Comparison of ENCODE assay signal across 20 cellular contexts in genomic region chr2:29050591-29050990, GRCh38. TPM values are rescaled to one million over a fixed set of nuclear protein-coding genes. Genes with fewer than 3 reads are reported as not detected.
DNase-seq lines count a peak whose midpoint lies in the region; ATAC-seq and TF ChIP-seq lines count a peak whose summit lies in the region.
"Had no signal": no experiment of that assay in that cellular context is flagged by ENCODE, and none has a peak within 500 bp of the region (broad histone marks: within the 10 kb centered on the region; RNA-seq: fewer than 3 reads in every experiment).

No MANE protein-coding gene starts in this region.

- H3K27me3 Mint-ChIP-seq in glutamatergic neuron (ENCODE audit: unreplicated experiment): peaks cover 4% of the 10 kb centered on the region

- no peaks in the 10 kb centered on the region for H3K36me3 ChIP-seq in smooth muscle cell (ENCODE audit: low read depth)
- H3K36me3 ChIP-seq in brain microvascular endothelial cell (replicated peaks): no peaks in the 10 kb centered on the region

- peaks cover 14% of the 10 kb centered on the region for H3K4me1 Mint-ChIP-seq in glutamatergic neuron (ENCODE audit: low read depth, unreplicated experiment)

- no peaks in the 10 kb centered on the region for H3K79me2 ChIP-seq in smooth muscle cell (ENCODE audit: low read depth)

- H3F3A ChIP-seq in smooth muscle cell (ENCODE audit: low read depth): peaks cover 7% of the 10 kb centered on the region

- H3K27ac Mint-ChIP-seq in glutamatergic neuron (ENCODE audit: unreplicated experiment): peak overlapping the region; percentile 89

- in situ Hi-C loops in brain microvascular endothelial cell (cut with HindIII; ENCODE audit: low pct_ligation_motif_present, low sequenced_read_pairs): no loop called here

- no peaks in the 10 kb centered on the region for H3K27me3 ChIP-seq in smooth muscle cell (ENCODE audit: low read depth)
- no peaks in the 10 kb centered on the region for H3K27me3 ChIP-seq in brain microvascular endothelial cell (replicated peaks)

- H3K4me3 ChIP-seq in smooth muscle cell (no peak overlapping the region), brain microvascular endothelial cell (ENCODE audit: low read depth, low read length) (no peak overlapping the region)
- H3K4me3 ChIP-seq: PC-9 had no signal

- DNase-seq in DMS153 (lab: John Stamatoyannopoulos, UW) (peak; percentile 27), DMS153 treated with DMSO at 0.1 percent for 48 hours (lab: John Stamatoyannopoulos, UW; ENCODE audit: unreplicated experiment) (no peak), NCI-H524 (lab: John Stamatoyannopoulos, UW) (peak; percentile 86 to 92), glutamatergic neuron (peak; percentile 74), smooth muscle cell (lab: John Stamatoyannopoulos, UW; ENCODE audit: unreplicated experiment) (no peak), brain microvascular endothelial cell (no peak)
- DNase-seq in stimulated activated CD4-positive, alpha-beta T cell treated with anti-CD3 and anti-CD28 coated beads, Interleukin-2, amount 100 ng/mL, for 48 hours: no peak
- DNase-seq: C1 segment of cervical spinal cord, COR-L47, GOT3, KBM-7, NCI-H2227 treated with DMSO at 0.1 percent for 48 hours, NCI-H526 treated with DMSO at 0.1 percent for 48 hours, PC-9, SK-N-SH had no signal

- peak overlapping the region; percentile 19 for H2AFZ ChIP-seq in smooth muscle cell (ENCODE audit: low read depth)
- H2AFZ ChIP-seq: PC-9 had no signal

- H3K9ac ChIP-seq in smooth muscle cell (ENCODE audit: low read depth): no peak overlapping the region
- H3K9ac ChIP-seq: SK-N-SH had no signal

- no peaks in the 10 kb centered on the region for H4K20me1 ChIP-seq in smooth muscle cell (ENCODE audit: low read depth)

- no peak for TF ChIP-seq CTCF in glutamatergic neuron (IDR thresholded peaks at IDR 0.05; ENCODE audit: partially characterized antibody, unreplicated experiment)
- no peak for TF ChIP-seq CTCF in smooth muscle cell (IDR thresholded peaks at IDR 0.05; ENCODE audit: borderline replicate concordance, insufficient read depth, poor library complexity, severe bottlenecking)
- TF ChIP-seq CTCF in brain microvascular endothelial cell (IDR thresholded peaks at IDR 0.05; ENCODE audit: low read depth, low read length, missing control alignments): no peak

- H3K27ac ChIP-seq in smooth muscle cell (ENCODE audit: low read depth): no peak overlapping the region
- H3K27ac ChIP-seq in brain microvascular endothelial cell: no peak overlapping the region
- H3K27ac ChIP-seq: 22Rv1, HL-60, PC-9 had no signal

- H3K4me2 ChIP-seq in smooth muscle cell: no peak overlapping the region
- H3K4me2 ChIP-seq: PC-9, SK-N-SH had no signal

- peaks cover 3% of the 10 kb centered on the region for H3K9me3 Mint-ChIP-seq in glutamatergic neuron (ENCODE audit: unreplicated experiment)

- no peaks in the 10 kb centered on the region for H3K36me3 Mint-ChIP-seq in glutamatergic neuron (ENCODE audit: unreplicated experiment)

- H3K9me3 ChIP-seq in smooth muscle cell (replicated peaks; ENCODE audit: low read depth): no peaks in the 10 kb centered on the region
- H3K9me3 ChIP-seq: SK-N-SH had no signal

- peaks cover 7% of the 10 kb centered on the region for H3K4me1 ChIP-seq in smooth muscle cell (ENCODE audit: low read depth)

- 30% methylated on average over 8 of the region's 8 CpGs for WGBS in smooth muscle cell (ENCODE audit: low lambda C conversion rate)

- H3K4me3 Mint-ChIP-seq in glutamatergic neuron (ENCODE audit: unreplicated experiment): no peak overlapping the region

- ATAC-seq in GM21515 (IDR thresholded peaks at IDR 0.05; ENCODE audit: unreplicated experiment): no peak

RNA-seq across cellular contexts. Expression of gene PCARE, which starts 23.7 kb away (rescaled TPM):
- 0.66 TPM for total RNA-seq in glutamatergic neuron (ENCODE audit: unreplicated experiment)
- not detected in 2 replicates for total RNA-seq in smooth muscle cell
- polyA plus RNA-seq in smooth muscle cell: not detected in 2 replicates
- total RNA-seq: Daoy; PC-9; T-helper 1 cell treated with Interleukin-12 subunit alpha and Interleukin-12 subunit beta and Interleukin-4 antibody, amounts not matched to agents 30 ng/mL and 1 ng/mL, for 36 hours had no signal
- polyA plus RNA-seq: SK-N-SH had no signal

Comparison
In these comparisons a context has a peak if more than half of its experiments do, and no peak if none do; other contexts are left out.
1. DNase-seq: peak in DMS153 (single experiment), NCI-H524 (2 of 2) and glutamatergic neuron (single experiment); none in DMS153 treated with DMSO at 0.1 percent for 48 hours (single experiment), smooth muscle cell (single experiment), stimulated activated CD4-positive, alpha-beta T cell treated with anti-CD3 and anti-CD28 coated beads, Interleukin-2, amount 100 ng/mL, for 48 hours (0 of 2) and brain microvascular endothelial cell (single experiment).